21 cellular contexts compared by ENCODE assay signal in the genomic region with DNA sequence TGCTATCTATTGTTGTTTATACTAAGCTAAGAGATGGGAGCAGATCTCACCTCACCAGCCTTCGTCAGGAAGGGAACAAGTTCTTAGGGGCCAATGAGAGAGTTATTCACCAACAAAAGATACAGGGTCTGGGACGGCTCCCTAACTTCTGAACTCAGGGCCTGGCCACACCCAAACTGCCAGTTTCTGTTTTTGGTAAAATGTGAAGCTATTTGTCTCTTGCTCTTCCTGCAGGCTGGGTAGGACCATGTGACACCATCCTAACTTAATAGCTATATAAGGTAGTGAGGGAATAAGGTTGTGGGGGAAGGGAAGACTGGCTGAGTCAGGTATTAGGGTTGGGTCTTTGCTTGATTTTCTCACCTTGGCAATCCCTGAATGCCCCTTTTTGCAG.
"Had no signal": no experiment of that assay in that cellular context is flagged by ENCODE, and none has a peak within 500 bp of the region (broad histone marks: within the 10 kb centered on the region; RNA-seq: fewer than 3 reads in every experiment).

No MANE protein-coding gene starts in this region.

- H3K36me3 Mint-ChIP-seq: activated naive CD4-positive, alpha-beta T cell treated with anti-CD3 and anti-CD28 coated beads, Interleukin-2, amount 50 U/mL, for 72 hours; brain; type B pancreatic cell had no signal

- H3K4me3 Mint-ChIP-seq: brain, nephron, T-helper 17 cell, type B pancreatic cell had no signal

- H3K27me3 ChIP-seq: ovary, spleen, testis, vagina had no signal

- H3K27me3 Mint-ChIP-seq: brain, T-helper 17 cell had no signal

- H3K9me3 ChIP-seq: neutrophil, ovary, prostate gland, testis, vagina had no signal

- ATAC-seq: activated naive CD4-positive, alpha-beta T cell treated with anti-CD3 and anti-CD28 coated beads, Interleukin-2, amount 50 U/mL, for 72 hours; foreskin keratinocyte; T-helper 17 cell had no signal

- H3K27ac ChIP-seq: foreskin keratinocyte, left ventricle myocardium inferior, neutrophil, ovary, prostate gland, spleen, testis, vagina had no signal

- H3K27ac Mint-ChIP-seq: activated naive CD4-positive, alpha-beta T cell treated with anti-CD3 and anti-CD28 coated beads, Interleukin-2, amount 50 U/mL, for 72 hours; brain; nephron; T-helper 17 cell; type B pancreatic cell had no signal

- H3K4me1 Mint-ChIP-seq: brain, nephron, T-helper 17 cell had no signal

- H3K4me1 ChIP-seq: foreskin keratinocyte, left ventricle myocardium inferior, prostate gland, spleen, testis, vagina had no signal

- H3K4me3 ChIP-seq: left ventricle myocardium inferior, ovary, prostate gland, spleen, testis, vagina had no signal

- DNase-seq: activated CD4-positive, CD25-positive, alpha-beta regulatory T cell treated with anti-CD3 and anti-CD28 coated beads, Interleukin-2, amount 50 U/mL, for 72 hours; activated effector memory CD4-positive, alpha-beta T cell treated with anti-CD3 and anti-CD28 coated beads, Interleukin-2, amount 50 U/mL, for 16 hours; aorta; erythroblast; foreskin keratinocyte; kidney glomerular epithelial cell; left ventricle myocardium inferior; midbrain; ovary; spleen; stimulated activated CD4-positive, alpha-beta T cell treated with anti-CD3 and anti-CD28 coated beads, Interleukin-4, amount 100 ng/mL, for 1 hour; stimulated activated naive CD4-positive, alpha-beta T cell; T-helper 17 cell; testis had no signal

- H3K36me3 ChIP-seq: left ventricle myocardium inferior, neutrophil, ovary, prostate gland, spleen, vagina had no signal

- H3K9me3 Mint-ChIP-seq: activated naive CD4-positive, alpha-beta T cell treated with anti-CD3 and anti-CD28 coated beads, Interleukin-2, amount 50 U/mL, for 72 hours; type B pancreatic cell had no signal
